In the genomic region with DNA sequence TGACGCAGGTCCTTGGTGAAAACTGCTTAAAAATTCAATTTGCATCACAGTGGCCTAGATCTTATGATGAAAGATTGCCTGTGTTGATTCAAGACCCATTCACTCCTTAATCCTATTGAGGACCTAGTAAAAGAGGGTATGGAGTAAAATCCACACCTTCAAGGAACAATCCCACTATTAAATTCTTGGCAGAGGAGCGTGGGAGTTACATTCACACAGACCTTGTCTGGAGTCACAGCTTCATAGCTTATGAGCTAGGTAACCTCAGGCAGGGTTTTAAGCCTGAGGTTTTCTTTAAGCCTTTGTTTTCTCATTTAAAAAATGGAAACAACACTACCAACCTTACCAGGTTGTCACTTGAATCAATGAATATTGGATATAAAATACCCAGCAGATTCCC, we compare ENCODE assay signal across 7 cellular contexts.
"Had no signal": no experiment of that assay in that cellular context is flagged by ENCODE, and none has a peak within 500 bp of the region (broad histone marks: within the 10 kb centered on the region; RNA-seq: fewer than 3 reads in every experiment).

No MANE protein-coding gene starts in this region.

- DNase-seq: GM23248, GOT3, H7, H9, HCEC 1CT, HFFc6 had no signal

- H3K4me3 ChIP-seq: GM23248, GM23338 had no signal
